In genomic region chr3:128324911-128325592, GRCh38 we compare ENCODE assay signal across 21 cellular contexts.
DNase-seq lines count a peak whose midpoint lies in the region; ATAC-seq and TF ChIP-seq lines count a peak whose summit lies in the region.
"Had no signal": no experiment of that assay in that cellular context is flagged by ENCODE, and none has a peak within 500 bp of the region (broad histone marks: within the 10 kb centered on the region; RNA-seq: fewer than 3 reads in every experiment).

No MANE protein-coding gene starts in this region.

- H3K27me3 ChIP-seq in IMR-90 (ENCODE audit: control insufficient read depth, insufficient read depth, low read length) (no peaks in the 10 kb centered on the region), endodermal cell (ENCODE audit: control insufficient read depth, insufficient read depth, low read length, poor library complexity, severe bottlenecking) (no peaks in the 10 kb centered on the region), osteoblast (ENCODE audit: insufficient read depth, low read length) (no peaks in the 10 kb centered on the region)
- H3K27me3 ChIP-seq: breast epithelium had no signal

- H3K9ac ChIP-seq in IMR-90 (ENCODE audit: low read depth, low read length) (no peak overlapping the region), endodermal cell (ENCODE audit: extremely low read depth, low read length, poor library complexity, severe bottlenecking) (no peak overlapping the region)

- no peak for TF ChIP-seq RAD21 in IMR-90 (IDR thresholded peaks at IDR 0.05; ENCODE audit: low read length)

- H4K8ac ChIP-seq in IMR-90 (ENCODE audit: low read depth in 2 of 2, low read length in 2 of 2): no peak overlapping the region

- in situ Hi-C loops in IMR-90 (cut with MboI; ENCODE audit: low sequenced_read_pairs): no loop called here

- H2BK20ac ChIP-seq in IMR-90 (ENCODE audit: low read depth, low read length): no peak overlapping the region

- no peak overlapping the region for H3K56ac ChIP-seq in IMR-90 (ENCODE audit: extremely low read depth, insufficient read depth, low read length)

- no peaks in the 10 kb centered on the region for H3K4me1 ChIP-seq in IMR-90 (ENCODE audit: control insufficient read depth, insufficient read depth, low read length)
- H3K4me1 ChIP-seq in endodermal cell (ENCODE audit: control insufficient read depth, insufficient read depth, low read length): no peaks in the 10 kb centered on the region
- no peaks in the 10 kb centered on the region for H3K4me1 ChIP-seq in osteoblast (ENCODE audit: insufficient read depth, low read length)
- H3K4me1 ChIP-seq: breast epithelium had no signal

- no peak for TF ChIP-seq POLR2A in IMR-90 (IDR thresholded peaks at IDR 0.05; ENCODE audit: low read depth, low read length)

- dilution Hi-C loops in IMR-90 (cut with HindIII; ENCODE audit: low sequenced_read_pairs, unreplicated experiment): no loop called here

- no peak overlapping the region for H3K18ac ChIP-seq in IMR-90 (ENCODE audit: low read depth, low read length)

- no peak for DNase-seq in IMR-90
- peak; percentile 35 for DNase-seq in endodermal cell
- peak; percentile 32 for DNase-seq in osteoblast (ENCODE audit: insufficient read length, low spot score, missing footprints)
- DNase-seq in iPS-NIHi11 (ENCODE audit: low spot score): no peak
- no peak for DNase-seq in activated gamma-delta T cell (lab: John Stamatoyannopoulos, UW)
- no peak for DNase-seq in globus pallidus (ENCODE audit: low spot score)
- DNase-seq: activated CD4-positive, alpha-beta T cell treated with anti-CD3 and anti-CD28 coated beads, Interleukin-2, amount 50 U/mL, for 1 hour; activated naive CD4-positive, alpha-beta T cell treated with Interleukin-2 at 50 U/mL for 16 hours; amygdala; cortex of kidney; kidney; NCI-H1105; NCI-H1930; nucleus accumbens; stimulated activated CD4-positive, alpha-beta T cell treated with anti-CD3 and anti-CD28 coated beads, Interleukin-4, amount 100 ng/mL, for 1 hour; stimulated activated naive B cell treated with anti-CD40 and anti-IgM and Interleukin-4, amounts not matched to agents 10 μg/mL and 1 μg/mL and 100 μg/mL, for 72 hours had no signal

- no peak overlapping the region for H3K4me3 Mint-ChIP-seq in endodermal cell
- H3K4me3 Mint-ChIP-seq: stimulated activated naive B cell treated with anti-CD40 and anti-IgM and Interleukin-4, amounts not matched to agents 10 μg/mL and 1 μg/mL and 100 μg/mL, for 72 hours had no signal

- CTCF ChIA-PET in IMR-90 (lab: Yijun Ruan, JAX): no interaction called here

- no peaks in the 10 kb centered on the region for H3K9me3 Mint-ChIP-seq in endodermal cell
- H3K9me3 Mint-ChIP-seq: stimulated activated naive B cell treated with anti-CD40 and anti-IgM and Interleukin-4, amounts not matched to agents 10 μg/mL and 1 μg/mL and 100 μg/mL, for 72 hours had no signal

- H3K4me1 Mint-ChIP-seq in endodermal cell: peaks cover 4% of the 10 kb centered on the region

- H2AK5ac ChIP-seq in IMR-90 (ENCODE audit: low read depth, low read length): no peak overlapping the region

- H3K4me2 ChIP-seq in IMR-90 (ENCODE audit: low read depth, low read length) (no peak overlapping the region), osteoblast (ENCODE audit: insufficient read depth, low read length) (no peak overlapping the region)

- ATAC-seq in IMR-90 (ENCODE audit: low read depth) (no peak), HG02884 (IDR thresholded peaks at IDR 0.05; ENCODE audit: unreplicated experiment) (no peak)
- ATAC-seq: HCT116; stimulated activated naive B cell treated with anti-CD40 and anti-IgM and Interleukin-4, amounts not matched to agents 10 μg/mL and 1 μg/mL and 100 μg/mL, for 72 hours had no signal

- no peaks in the 10 kb centered on the region for H3K9me3 ChIP-seq in IMR-90 (ENCODE audit: control insufficient read depth, insufficient read depth, low read length)
- no peaks in the 10 kb centered on the region for H3K9me3 ChIP-seq in endodermal cell (ENCODE audit: control insufficient read depth, low read length)
- no peaks in the 10 kb centered on the region for H3K9me3 ChIP-seq in osteoblast (ENCODE audit: low read depth, low read length)
- H3K9me3 ChIP-seq: breast epithelium had no signal

- H2BK5ac ChIP-seq in IMR-90 (ENCODE audit: low read depth, low read length, poor library complexity, severe bottlenecking): no peak overlapping the region

- TF ChIP-seq CTCF in 22Rv1 (IDR thresholded peaks at IDR 0.05): no peak
- no peak for TF ChIP-seq CTCF in IMR-90 (conservative IDR thresholded peaks at IDR 0.05; ENCODE audit: low read depth, low read length)
- no peak for TF ChIP-seq CTCF in endodermal cell (conservative IDR thresholded peaks at IDR 0.05)
- TF ChIP-seq CTCF in osteoblast (IDR thresholded peaks at IDR 0.05; ENCODE audit: extremely low read depth, low read depth, low read length): no peak

- H3K4me3 ChIP-seq in IMR-90 (ENCODE audit: insufficient read depth, low read depth, low read length) (no peak overlapping the region), endodermal cell (ENCODE audit: low read length) (no peak overlapping the region), osteoblast (ENCODE audit: insufficient read depth, low read length) (no peak overlapping the region)
- H3K4me3 ChIP-seq: breast epithelium had no signal

- no peak overlapping the region for H3K4ac ChIP-seq in IMR-90 (ENCODE audit: low read depth, low read length)

- H3K79me2 ChIP-seq in osteoblast (ENCODE audit: insufficient read depth, low read length): no peaks in the 10 kb centered on the region

- no peak overlapping the region for H3K23ac ChIP-seq in IMR-90 (ENCODE audit: low read depth, low read length)

- no peak overlapping the region for H2AFZ ChIP-seq in IMR-90 (replicated peaks; ENCODE audit: low read length, poor library complexity)
- H2AFZ ChIP-seq in osteoblast (ENCODE audit: low read length): no peak overlapping the region

- H4K20me1 ChIP-seq in IMR-90 (ENCODE audit: insufficient read depth, low read length): no peaks in the 10 kb centered on the region; the same call in 1 of the 2 replicates
- peaks cover 4% of the 10 kb centered on the region for H4K20me1 ChIP-seq in osteoblast (ENCODE audit: insufficient read depth, low read length)

- H2AK9ac ChIP-seq in IMR-90 (replicated peaks; ENCODE audit: low read depth, low read length, poor library complexity): peak overlapping the region; percentile 25

- H3K27me3 Mint-ChIP-seq in endodermal cell (ENCODE audit: insufficient read depth): no peaks in the 10 kb centered on the region
- H3K27me3 Mint-ChIP-seq: stimulated activated naive B cell treated with anti-CD40 and anti-IgM and Interleukin-4, amounts not matched to agents 10 μg/mL and 1 μg/mL and 100 μg/mL, for 72 hours had no signal

- H3K27ac Mint-ChIP-seq in endodermal cell: no peak overlapping the region
- H3K27ac Mint-ChIP-seq: stimulated activated naive B cell treated with anti-CD40 and anti-IgM and Interleukin-4, amounts not matched to agents 10 μg/mL and 1 μg/mL and 100 μg/mL, for 72 hours had no signal

- H3K14ac ChIP-seq in IMR-90 (replicated peaks; ENCODE audit: low read depth, low read length): no peak overlapping the region

- no peaks in the 10 kb centered on the region for H3K9me1 ChIP-seq in IMR-90 (ENCODE audit: insufficient read depth, low read length)

- intact Hi-C loops in IMR-90 (cut with micrococcal nuclease): no loop called here

- no peak overlapping the region for H4K5ac ChIP-seq in IMR-90 (ENCODE audit: low read depth, low read length)

- H3K27ac ChIP-seq in 22Rv1 (peak overlapping the region; percentile 92), IMR-90 (ENCODE audit: insufficient read depth, low read length) (no peak overlapping the region), endodermal cell (ENCODE audit: low read depth, low read length) (no peak overlapping the region), osteoblast (ENCODE audit: low read depth, low read length) (no peak overlapping the region)
- H3K27ac ChIP-seq: breast epithelium, HL-60 had no signal

- no peak overlapping the region for H2BK15ac ChIP-seq in IMR-90 (ENCODE audit: low read depth, low read length)

- POLR2A ChIA-PET in IMR-90 (lab: Charles Lee; ENCODE audit: unreplicated experiment): no interaction called here

- 88% methylated on average over 4 of the region's 8 CpGs; no CpG with 5 or more reads in 1 of the 2 experiments for WGBS in IMR-90 (ENCODE audit: extremely low coverage in 2 of 2, insufficient read length in 1 of 2), 2 experiments
- 91 to 92% methylated on average over 7 to 8 of the region's 8 CpGs for whole genome bisulfite sequencing in endodermal cell (ENCODE audit: insufficient coverage in 1 of 2, insufficient read length in 1 of 2), 2 experiments

- BruUV-seq in IMR-90 (replicated peaks; lab: Mats Ljungman, UMichigan): no TSS peak

- H4K91ac ChIP-seq in IMR-90 (ENCODE audit: insufficient read depth, low read depth, low read length): no peak overlapping the region

- no peaks in the 10 kb centered on the region for H3K79me1 ChIP-seq in IMR-90 (ENCODE audit: low read depth in 1 of 2, low read length in 2 of 2)

- no peaks in the 10 kb centered on the region for H3K36me3 Mint-ChIP-seq in endodermal cell (ENCODE audit: low read depth)

- H3K36me3 ChIP-seq in IMR-90 (ENCODE audit: control insufficient read depth, insufficient read depth, low read length) (no peaks in the 10 kb centered on the region), endodermal cell (ENCODE audit: control insufficient read depth, insufficient read depth, low read length) (no peaks in the 10 kb centered on the region), osteoblast (ENCODE audit: insufficient read depth, low read length) (no peaks in the 10 kb centered on the region)
- H3K36me3 ChIP-seq: breast epithelium had no signal

- H2BK120ac ChIP-seq in IMR-90 (ENCODE audit: low read depth, low read length): no peak overlapping the region

TF ChIP-seq in IMR-90, 13 proteins besides CTCF, POLR2A, EP300 and RAD21:
- TF ChIP-seq NFE2L2 (IDR thresholded peaks at IDR 0.05; ENCODE audit: low read depth, low read length) (no peak), USF2 (IDR thresholded peaks at IDR 0.05; ENCODE audit: low read depth, low read length) (no peak), MXI1 (IDR thresholded peaks at IDR 0.05; ENCODE audit: borderline replicate concordance, low read depth, low read length) (no peak), CEBPB (IDR thresholded peaks at IDR 0.05; ENCODE audit: low read depth, low read length) (no peak), FOS (IDR thresholded peaks at IDR 0.05; ENCODE audit: low read depth, low read length) (no peak)

Comparison
In these comparisons a context has a peak if more than half of its experiments do, and no peak if none do; other contexts are left out.
1. DNase-seq: peak in endodermal cell (single experiment) and osteoblast (single experiment); none in IMR-90 (single experiment), iPS-NIHi11 (single experiment), activated gamma-delta T cell (single experiment) and globus pallidus (single experiment).